13 cellular contexts compared by ENCODE assay signal in the genomic region with DNA sequence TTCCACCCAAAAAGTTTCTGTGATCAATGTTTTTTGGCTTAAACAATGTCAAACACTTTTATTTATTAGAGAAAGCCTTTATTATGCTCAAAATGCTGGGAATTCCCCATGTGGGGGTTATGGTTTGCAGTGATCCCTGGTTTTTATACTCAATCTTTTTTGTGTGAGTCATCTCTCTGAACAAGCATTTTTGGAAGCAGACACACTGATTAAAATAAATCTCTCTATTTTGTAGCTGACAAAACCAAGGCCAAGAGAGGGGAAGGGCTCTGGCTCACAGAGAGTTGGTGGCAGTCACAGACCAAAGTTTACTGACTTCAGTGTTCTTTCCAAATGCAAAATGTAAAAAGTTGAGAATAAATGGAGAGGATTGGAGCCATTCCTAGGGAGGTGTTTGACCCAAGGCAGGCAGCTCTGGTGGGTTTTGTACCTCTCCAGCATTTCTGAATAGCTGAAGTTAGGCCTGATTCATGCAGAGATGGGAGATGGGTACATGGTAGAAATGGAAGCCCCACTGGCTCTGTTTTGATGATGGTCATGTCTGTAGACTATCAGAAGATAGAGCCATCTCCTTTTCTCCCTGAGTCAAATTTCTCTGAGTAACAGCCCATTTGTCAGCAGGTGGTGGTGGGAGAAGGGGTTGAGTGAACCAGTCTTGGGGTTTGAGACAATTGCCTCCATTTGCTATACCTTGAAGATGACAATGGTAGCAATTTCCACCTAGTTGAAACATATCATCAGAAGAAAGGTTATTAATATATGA. TPM values are rescaled to one million over a fixed set of nuclear protein-coding genes. Genes with fewer than 3 reads are reported as not detected.
DNase-seq lines count a peak whose midpoint lies in the region; ATAC-seq and TF ChIP-seq lines count a peak whose summit lies in the region.
"Had no signal": no experiment of that assay in that cellular context is flagged by ENCODE, and none has a peak within 500 bp of the region (broad histone marks: within the 10 kb centered on the region; RNA-seq: fewer than 3 reads in every experiment).

No MANE protein-coding gene starts in this region.

- H3K9me3 ChIP-seq in SK-N-SH, result 0 out of 2 replicates have a peak, but pooled peaks cover 2% of the 10 kb centered on the region
- H3K9me3 ChIP-seq: ascending aorta had no signal

- peaks cover 4 to 14% of the 10 kb centered on the region in 2 experiments; a peak in 3 of 4 replicates for H3K4me1 ChIP-seq in SK-N-SH (ENCODE audit: control insufficient read depth in 1 of 2, insufficient read depth in 2 of 2, low read depth in 1 of 2, low read length in 1 of 2)

- H3K4me3 Mint-ChIP-seq in activated naive CD8-positive, alpha-beta T cell, result peak overlapping the region; percentile 2
- H3K4me3 Mint-ChIP-seq in activated naive CD8-positive, alpha-beta T cell treated with anti-CD3 and anti-CD28 coated beads for 36 hours, result no peak overlapping the region
- H3K4me3 Mint-ChIP-seq in stimulated activated naive CD8-positive, alpha-beta T cell treated with anti-CD3 and anti-CD28 coated beads, Interleukin-15, amount 100 ng/mL, for 72 hours, result no peak overlapping the region
- H3K4me3 Mint-ChIP-seq: activated B cell treated with CpG ODN at 0.5 μM for 24 hours; CD4-positive, CD25-positive, alpha-beta regulatory T cell; stimulated activated naive B cell treated with anti-CD40 and anti-IgM and Interleukin-4, amounts not matched to agents 10 μg/mL and 1 μg/mL and 100 μg/mL, for 72 hours had no signal

- no peaks in the 10 kb centered on the region for H3K36me3 Mint-ChIP-seq in activated naive CD8-positive, alpha-beta T cell
- H3K36me3 Mint-ChIP-seq in activated naive CD8-positive, alpha-beta T cell treated with anti-CD3 and anti-CD28 coated beads for 36 hours, result no peaks in the 10 kb centered on the region
- H3K36me3 Mint-ChIP-seq: CD4-positive, CD25-positive, alpha-beta regulatory T cell; stimulated activated naive B cell treated with anti-CD40 and anti-IgM and Interleukin-4, amounts not matched to agents 10 μg/mL and 1 μg/mL and 100 μg/mL, for 72 hours had no signal

- no peaks in the 10 kb centered on the region for H3K79me2 ChIP-seq in SK-N-SH (ENCODE audit: insufficient read depth)

- no peaks in the 10 kb centered on the region for H3K9me2 ChIP-seq in SK-N-SH

- H3K9ac ChIP-seq in SK-N-SH, result peak overlapping the region; percentile 11; the same call in 1 of the 2 replicates

- ATAC-seq in stimulated activated naive CD8-positive, alpha-beta T cell treated with anti-CD3 and anti-CD28 coated beads, Interleukin-15, amount 100 ng/mL, for 72 hours, result peak; percentile 60
- no peak for ATAC-seq in HG03432 (IDR thresholded peaks at IDR 0.05; ENCODE audit: unreplicated experiment)
- ATAC-seq: GM12878; stimulated activated naive B cell treated with anti-CD40 and anti-IgM and Interleukin-4, amounts not matched to agents 10 μg/mL and 1 μg/mL and 100 μg/mL, for 72 hours had no signal

- no peak for TF ChIP-seq RAD21 in SK-N-SH (IDR thresholded peaks at IDR 0.05; ENCODE audit: low read length)

- peak overlapping the region; percentile 54 to 83; a peak in 3 of 4 replicates for H3K27ac ChIP-seq in SK-N-SH (ENCODE audit: low read depth in 2 of 2, low read length in 1 of 2)

- DNase-seq in activated naive CD8-positive, alpha-beta T cell treated with anti-CD3 and anti-CD28 coated beads for 36 hours, result no peak
- DNase-seq in SK-N-SH (no peak), fibroblast of mammary gland (ENCODE audit: low read depth) (peak; percentile 69), NCI-H526 (lab: John Stamatoyannopoulos, UW) (no peak), HEK293T (ENCODE audit: extremely low spot score) (no peak)
- DNase-seq in stimulated activated naive CD8-positive, alpha-beta T cell treated with anti-CD3 and anti-CD28 coated beads, Interleukin-15, amount 100 ng/mL, for 72 hours, result no peak
- DNase-seq: activated B cell treated with CpG ODN at 0.5 μM for 24 hours; CD4-positive, CD25-positive, alpha-beta regulatory T cell; stimulated activated naive B cell treated with anti-CD40 and anti-IgM and Interleukin-4, amounts not matched to agents 10 μg/mL and 1 μg/mL and 100 μg/mL, for 72 hours had no signal

- CTCF ChIA-PET in SK-N-SH (lab: Yijun Ruan, JAX), result interaction anchor here (1.6 to 1.8 kb wide), 2 partner anchors 11 to 406 kb away, joined by 5 to 6 read pairs; no protein-coding TSS in a partner anchor
- CTCF ChIA-PET in HEK293T (lab: Yijun Ruan, JAX), result no interaction called here

- H3K4me3 ChIP-seq in SK-N-SH (ENCODE audit: low read depth in 2 of 2, low read length in 1 of 2), result no peak overlapping the region
- H3K4me3 ChIP-seq in fibroblast of mammary gland (ENCODE audit: control insufficient read depth, low read depth, low read length), result no peak overlapping the region
- H3K4me3 ChIP-seq: ascending aorta, GM12878 had no signal

- no peaks in the 10 kb centered on the region for H4K20me1 ChIP-seq in SK-N-SH (ENCODE audit: insufficient read depth)

- H2AFZ ChIP-seq in SK-N-SH (ENCODE audit: low read depth), result no peak overlapping the region

- no peaks in the 10 kb centered on the region for H3K27me3 Mint-ChIP-seq in activated naive CD8-positive, alpha-beta T cell
- peaks cover 25% of the 10 kb centered on the region for H3K27me3 Mint-ChIP-seq in activated naive CD8-positive, alpha-beta T cell treated with anti-CD3 and anti-CD28 coated beads for 36 hours
- H3K27me3 Mint-ChIP-seq in stimulated activated naive CD8-positive, alpha-beta T cell treated with anti-CD3 and anti-CD28 coated beads, Interleukin-15, amount 100 ng/mL, for 72 hours, result peaks cover 38% of the 10 kb centered on the region
- H3K27me3 Mint-ChIP-seq: CD4-positive, CD25-positive, alpha-beta regulatory T cell had no signal

- H3K36me3 ChIP-seq in SK-N-SH (replicated peaks in 1 of 2; ENCODE audit: control insufficient read depth in 1 of 2, insufficient read depth in 2 of 2, low read length in 1 of 2), result no peaks in the 10 kb centered on the region
- H3K36me3 ChIP-seq: ascending aorta had no signal

- no peaks in the 10 kb centered on the region for H3K27me3 ChIP-seq in SK-N-SH (ENCODE audit: insufficient read depth)
- H3K27me3 ChIP-seq: ascending aorta had no signal

- POLR2A ChIA-PET in SK-N-SH (lab: Yijun Ruan, JAX), result no interaction called here
- POLR2A ChIA-PET in HEK293T (lab: Yijun Ruan, JAX), result no interaction called here

- H3K4me2 ChIP-seq in SK-N-SH, result peak overlapping the region; percentile 30

- H3K9me3 Mint-ChIP-seq in activated naive CD8-positive, alpha-beta T cell (ENCODE audit: low read depth), result no peaks in the 10 kb centered on the region
- peaks cover 2% of the 10 kb centered on the region for H3K9me3 Mint-ChIP-seq in activated naive CD8-positive, alpha-beta T cell treated with anti-CD3 and anti-CD28 coated beads for 36 hours
- no peaks in the 10 kb centered on the region for H3K9me3 Mint-ChIP-seq in stimulated activated naive CD8-positive, alpha-beta T cell treated with anti-CD3 and anti-CD28 coated beads, Interleukin-15, amount 100 ng/mL, for 72 hours

- peak overlapping the region; percentile 42 for H3K27ac Mint-ChIP-seq in activated naive CD8-positive, alpha-beta T cell
- no peak overlapping the region for H3K27ac Mint-ChIP-seq in activated naive CD8-positive, alpha-beta T cell treated with anti-CD3 and anti-CD28 coated beads for 36 hours
- no peak overlapping the region for H3K27ac Mint-ChIP-seq in stimulated activated naive CD8-positive, alpha-beta T cell treated with anti-CD3 and anti-CD28 coated beads, Interleukin-15, amount 100 ng/mL, for 72 hours
- H3K27ac Mint-ChIP-seq: activated B cell treated with CpG ODN at 0.5 μM for 24 hours; CD4-positive, CD25-positive, alpha-beta regulatory T cell; stimulated activated naive B cell treated with anti-CD40 and anti-IgM and Interleukin-4, amounts not matched to agents 10 μg/mL and 1 μg/mL and 100 μg/mL, for 72 hours had no signal

- peaks cover 17% of the 10 kb centered on the region for H3K4me1 Mint-ChIP-seq in activated naive CD8-positive, alpha-beta T cell (ENCODE audit: low read depth)
- peaks cover 16% of the 10 kb centered on the region for H3K4me1 Mint-ChIP-seq in activated naive CD8-positive, alpha-beta T cell treated with anti-CD3 and anti-CD28 coated beads for 36 hours
- peaks cover 17% of the 10 kb centered on the region for H3K4me1 Mint-ChIP-seq in stimulated activated naive CD8-positive, alpha-beta T cell treated with anti-CD3 and anti-CD28 coated beads, Interleukin-15, amount 100 ng/mL, for 72 hours
- H3K4me1 Mint-ChIP-seq: activated B cell treated with CpG ODN at 0.5 μM for 24 hours had no signal

- peaks cover 8% of the 10 kb centered on the region for H3F3A ChIP-seq in SK-N-SH (replicated peaks; ENCODE audit: insufficient read depth)

- TF ChIP-seq CTCF in SK-N-SH (IDR thresholded peaks at IDR 0.05) (no peak), fibroblast of mammary gland (conservative IDR thresholded peaks at IDR 0.05; ENCODE audit: control insufficient read depth, insufficient read depth, low read depth, low read length) (no peak)

- TF ChIP-seq EP300 in SK-N-SH (IDR thresholded peaks at IDR 0.05; ENCODE audit: borderline replicate concordance in 1 of 2, low read depth in 1 of 2, low read length in 1 of 2), result peak; percentile 28 to 74

TF ChIP-seq in SK-N-SH, 30 proteins besides CTCF, POLR2A, EP300 and RAD21 (continues in another document):
- TF ChIP-seq RCOR1 (IDR thresholded peaks at IDR 0.05; ENCODE audit: low read length) (no peak), GABPA (IDR thresholded peaks at IDR 0.05; ENCODE audit: low read depth) (0 out of 2 replicates have a peak, but pooled peaks have one; percentile 10)
- TF ChIP-seq, protein P1, sequence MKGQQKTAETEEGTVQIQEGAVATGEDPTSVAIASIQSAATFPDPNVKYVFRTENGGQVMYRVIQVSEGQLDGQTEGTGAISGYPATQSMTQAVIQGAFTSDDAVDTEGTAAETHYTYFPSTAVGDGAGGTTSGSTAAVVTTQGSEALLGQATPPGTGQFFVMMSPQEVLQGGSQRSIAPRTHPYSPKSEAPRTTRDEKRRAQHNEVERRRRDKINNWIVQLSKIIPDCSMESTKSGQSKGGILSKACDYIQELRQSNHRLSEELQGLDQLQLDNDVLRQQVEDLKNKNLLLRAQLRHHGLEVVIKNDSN (IDR thresholded peaks at IDR 0.05; ENCODE audit: borderline replicate concordance, low read depth), result no peak

TF ChIP-seq in HEK293T, 16 proteins besides CTCF, POLR2A, EP300 and RAD21 (continues in another document):
- TF ChIP-seq L3MBTL2 (conservative IDR thresholded peaks at IDR 0.05), result no peak
- no peak for TF ChIP-seq FOXK2 (IDR thresholded peaks at IDR 0.05)
- no peak for TF ChIP-seq TARDBP (IDR thresholded peaks at IDR 0.05)
- no peak for TF ChIP-seq CTBP1 (IDR thresholded peaks at IDR 0.05; ENCODE audit: borderline replicate concordance)
- TF ChIP-seq NFRKB (IDR thresholded peaks at IDR 0.05), result no peak
- no peak for TF ChIP-seq ZNF384 (IDR thresholded peaks at IDR 0.05)
- no peak for TF ChIP-seq BHLHE40 (IDR thresholded peaks at IDR 0.05; ENCODE audit: borderline replicate concordance)
- TF ChIP-seq HDGF (IDR thresholded peaks at IDR 0.05; ENCODE audit: borderline replicate concordance), result no peak
- TF ChIP-seq SP1 (IDR thresholded peaks at IDR 0.05), result no peak

RNA-seq across cellular contexts. Expression of a gene that starts 45.4 kb away (rescaled TPM):
- total RNA-seq in activated naive CD8-positive, alpha-beta T cell treated with anti-CD3 and anti-CD28 coated beads for 36 hours, result 100 to 1,000 TPM; 590 to 613 TPM
- polyA plus RNA-seq in SK-N-SH (2012; rRNA removed), result 20.1 and 25.5 TPM in 2 replicates
- 33.9 and 38.2 TPM in 2 replicates for polyA plus RNA-seq in SK-N-SH (2012; cell fraction: cytosol; rRNA removed)
- polyA plus RNA-seq in SK-N-SH (2012; cell fraction: nucleus; rRNA removed), result 12.6 and 34.2 TPM in 2 replicates
